12 cellular contexts compared by ENCODE assay signal in the genomic region with DNA sequence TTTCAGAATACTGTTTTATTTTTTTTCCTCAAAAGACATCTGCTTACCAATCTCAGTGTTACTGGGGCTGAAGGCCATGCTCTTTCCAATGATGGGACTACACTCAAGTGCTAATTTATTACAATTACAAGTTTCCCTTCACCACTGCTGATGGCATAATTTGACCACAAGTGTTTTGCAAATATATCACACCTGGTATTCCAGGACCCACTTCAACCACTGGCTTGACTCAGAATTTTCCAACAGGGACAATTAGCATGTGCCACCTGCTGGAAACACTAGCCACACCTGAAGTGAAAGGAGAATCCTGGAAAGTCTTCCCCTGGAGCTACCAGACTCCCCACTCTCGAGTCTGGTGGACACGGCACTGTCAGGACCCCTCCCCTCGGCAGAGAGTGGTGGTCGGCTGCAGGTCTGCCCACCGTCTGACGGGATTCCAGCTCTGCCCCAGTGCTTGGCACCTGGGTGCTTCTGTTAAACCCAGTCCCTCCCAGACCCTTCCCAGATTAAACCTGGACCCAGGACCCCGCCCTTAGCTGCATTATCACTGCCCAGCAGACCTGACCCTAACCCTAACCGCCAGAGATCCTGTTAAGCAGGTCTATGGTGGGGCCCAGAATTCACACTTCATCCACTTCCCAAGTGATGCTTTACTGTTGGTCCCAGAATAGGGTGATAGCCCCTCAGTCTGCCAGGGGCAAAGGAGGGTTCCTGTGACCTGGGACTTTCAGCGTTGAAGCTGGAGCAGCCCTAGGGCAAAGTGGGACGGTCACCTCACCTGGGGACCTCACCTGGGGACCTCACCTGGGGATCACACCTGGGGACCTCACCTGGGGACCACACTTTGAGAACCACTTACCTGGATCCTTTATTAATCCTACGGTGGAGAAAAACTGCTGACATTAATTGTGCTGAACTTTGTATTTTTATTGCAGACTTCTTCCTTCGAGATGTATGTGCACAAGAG. TPM values are rescaled to one million over a fixed set of nuclear protein-coding genes. Genes with fewer than 3 reads are reported as not detected.
DNase-seq lines count a peak whose midpoint lies in the region; ATAC-seq and TF ChIP-seq lines count a peak whose summit lies in the region.
"Had no signal": no experiment of that assay in that cellular context is flagged by ENCODE, and none has a peak within 500 bp of the region (broad histone marks: within the 10 kb centered on the region; RNA-seq: fewer than 3 reads in every experiment).

No MANE protein-coding gene starts in this region.

- POLR2A ChIA-PET in T-cell (lab: Charles Lee): interaction anchor here in 1 of 2 donors (2.1 kb wide), 1 partner anchor 12 kb away, joined by 4 read pairs; no protein-coding TSS in a partner anchor
- POLR2A ChIA-PET in naive thymus-derived CD4-positive, alpha-beta T cell (lab: Charles Lee): interaction anchor here (0.7 to 4.0 kb wide), 10 partner anchors 7 to 132 kb away, joined by 3 to 57 read pairs (median 4); a partner anchor contains a TSS

- no peak for TF ChIP-seq POLR2A in spleen (IDR thresholded peaks at IDR 0.05)

- TF ChIP-seq CTCF in WERI-Rb-1 (IDR thresholded peaks at IDR 0.05; ENCODE audit: low read depth, low read length): no peak
- no peak for TF ChIP-seq CTCF in spleen (IDR thresholded peaks at IDR 0.05 in 8 of 11, conservative IDR thresholded peaks at IDR 0.05 in 3 of 11)
- TF ChIP-seq CTCF in right atrium auricular region (IDR thresholded peaks at IDR 0.05): no peak

- H3K9me3 ChIP-seq in naive thymus-derived CD4-positive, alpha-beta T cell (ENCODE audit: control insufficient read depth in 2 of 3, low read length in 3 of 3): no peaks in the 10 kb centered on the region
- no peaks in the 10 kb centered on the region for H3K9me3 ChIP-seq in WERI-Rb-1 (ENCODE audit: severe bottlenecking)
- no peaks in the 10 kb centered on the region for H3K9me3 ChIP-seq in spleen
- no peaks in the 10 kb centered on the region for H3K9me3 ChIP-seq in right atrium auricular region
- H3K9me3 ChIP-seq: left lung had no signal

- intact Hi-C loops in naive thymus-derived CD4-positive, alpha-beta T cell (cut with micrococcal nuclease): no loop called here
- intact Hi-C loops in spleen (cut with DNase I; ENCODE audit: low total_unique reads): no loop called here

- peaks cover 76 to 84% of the 10 kb centered on the region in 2 donors for H3K4me1 ChIP-seq in naive thymus-derived CD4-positive, alpha-beta T cell (ENCODE audit: control insufficient read depth in 2 of 2, insufficient read depth in 2 of 2, low read length in 2 of 2)
- H3K4me1 ChIP-seq in spleen (peaks cover 0 to 80% (median 33%) of the 10 kb centered on the region in 6 donors), right atrium auricular region (no peaks in the 10 kb centered on the region)

- H3K27ac ChIP-seq in naive thymus-derived CD4-positive, alpha-beta T cell (ENCODE audit: low read depth, low read length): peak overlapping the region; percentile 92
- H3K27ac ChIP-seq in WERI-Rb-1: no peak overlapping the region
- H3K27ac ChIP-seq in spleen: peak overlapping the region in 3 of 8 donors; percentile 72 to 88 (median 78)
- no peak overlapping the region for H3K27ac ChIP-seq in right atrium auricular region
- H3K27ac ChIP-seq: left lung had no signal

- no peaks in the 10 kb centered on the region for H3K27me3 ChIP-seq in naive thymus-derived CD4-positive, alpha-beta T cell (ENCODE audit: control insufficient read depth in 2 of 2, insufficient read depth in 2 of 2, low read length in 2 of 2)
- H3K27me3 ChIP-seq in WERI-Rb-1 (ENCODE audit: insufficient read depth, low read depth, severe bottlenecking) (no peaks in the 10 kb centered on the region), spleen (replicated peaks in 1 of 7) (no peaks in the 10 kb centered on the region), right atrium auricular region (no peaks in the 10 kb centered on the region)
- H3K27me3 ChIP-seq: left lung had no signal

- peaks cover 69 to 92% (median 90%) of the 10 kb centered on the region in 3 donors for H3K4me1 Mint-ChIP-seq in T-cell
- peaks cover 71 to 93% (median 91%) of the 10 kb centered on the region in 7 donors for H3K4me1 Mint-ChIP-seq in naive thymus-derived CD4-positive, alpha-beta T cell

- WGBS in spleen, 5 donors: 85 to 94% (median 89%) methylated on average over 8 to 12 of the region's 12 CpGs

- peak overlapping the region; percentile 99 for H3K27ac Mint-ChIP-seq in T-cell
- peak overlapping the region; percentile 92 to 100 (median 100) for H3K27ac Mint-ChIP-seq in naive thymus-derived CD4-positive, alpha-beta T cell
- H3K27ac Mint-ChIP-seq: dendritic cell treated with granulocyte-macrophage colony-stimulating factor and Interleukin-4, amounts not matched to agents 40 ng/mL and 50 ng/mL, for 4 days had no signal

- peak; percentile 72 for DNase-seq in DMS153 treated with DMSO at 0.1 percent for 48 hours (lab: John Stamatoyannopoulos, UW; ENCODE audit: unreplicated experiment)
- DNase-seq in NCI-H128 (lab: John Stamatoyannopoulos, UW; ENCODE audit: unreplicated experiment): peak; percentile 29
- peak in 1 of 34 experiments; percentile 11 for DNase-seq in T-cell
- no peak for DNase-seq in naive thymus-derived CD4-positive, alpha-beta T cell
- DNase-seq in WERI-Rb-1: no peak
- DNase-seq in spleen: no peak
- no peak for DNase-seq in right atrium auricular region (ENCODE audit: low spot score)
- DNase-seq: activated effector memory CD4-positive, alpha-beta T cell treated with anti-CD3 and anti-CD28 coated beads, Interleukin-2, amount 50 U/mL, for 16 hours; left lung had no signal

- ATAC-seq in T-cell (replicated peaks in 1 of 4): no peak
- no peak for ATAC-seq in naive thymus-derived CD4-positive, alpha-beta T cell
- ATAC-seq: left lung had no signal

- peaks cover 4% of the 10 kb centered on the region for H3K36me3 Mint-ChIP-seq in T-cell
- H3K36me3 Mint-ChIP-seq in naive thymus-derived CD4-positive, alpha-beta T cell: peaks cover 0 to 21% (median 3%) of the 10 kb centered on the region in 5 donors

- H3K36me3 ChIP-seq in naive thymus-derived CD4-positive, alpha-beta T cell (ENCODE audit: control insufficient read depth in 2 of 3, insufficient read depth in 3 of 3, low read length in 3 of 3): no peaks in the 10 kb centered on the region
- no peaks in the 10 kb centered on the region for H3K36me3 ChIP-seq in WERI-Rb-1
- no peaks in the 10 kb centered on the region for H3K36me3 ChIP-seq in spleen
- H3K36me3 ChIP-seq in right atrium auricular region: no peaks in the 10 kb centered on the region
- H3K36me3 ChIP-seq: left lung had no signal

- peak overlapping the region; percentile 28 to 86 (median 68) for H3K4me3 Mint-ChIP-seq in T-cell
- H3K4me3 Mint-ChIP-seq in naive thymus-derived CD4-positive, alpha-beta T cell: peak overlapping the region; percentile 56 to 90 (median 78)
- H3K4me3 Mint-ChIP-seq: dendritic cell treated with granulocyte-macrophage colony-stimulating factor and Interleukin-4, amounts not matched to agents 40 ng/mL and 50 ng/mL, for 4 days had no signal

- peaks cover 0 to 1% of the 10 kb centered on the region in 2 donors for H3K27me3 Mint-ChIP-seq in T-cell
- peaks cover 0 to 18% (median 0%) of the 10 kb centered on the region in 5 donors for H3K27me3 Mint-ChIP-seq in naive thymus-derived CD4-positive, alpha-beta T cell

- CTCF ChIA-PET in T-cell (lab: Charles Lee): interaction anchor here in 1 of 2 donors (1.0 kb wide), 1 partner anchor 12 kb away, joined by 3 read pairs; no protein-coding TSS in a partner anchor
- CTCF ChIA-PET in naive thymus-derived CD4-positive, alpha-beta T cell (lab: Charles Lee): no interaction called here

- H3K9me3 Mint-ChIP-seq in T-cell: peaks cover 0 to 7% (median 6%) of the 10 kb centered on the region in 3 donors
- H3K9me3 Mint-ChIP-seq in naive thymus-derived CD4-positive, alpha-beta T cell: peaks cover 0 to 8% (median 2%) of the 10 kb centered on the region in 11 donors

- H3K4me3 ChIP-seq in naive thymus-derived CD4-positive, alpha-beta T cell (ENCODE audit: low read length): peak overlapping the region; percentile 39
- H3K4me3 ChIP-seq in WERI-Rb-1 (ENCODE audit: low read depth, low read length): no peak overlapping the region
- no peak overlapping the region for H3K4me3 ChIP-seq in spleen
- H3K4me3 ChIP-seq in right atrium auricular region: no peak overlapping the region
- H3K4me3 ChIP-seq: left lung had no signal

RNA-seq across cellular contexts. Expression of a gene that starts 17.6 kb away (rescaled TPM):
- total RNA-seq in T-cell: 100 to 1,000 TPM; 223 to 267 (median 238) TPM
- 100 to 1,000 TPM; 110 to 227 (median 199) TPM for total RNA-seq in naive thymus-derived CD4-positive, alpha-beta T cell
- 100 to 1,000 TPM; 109 to 195 TPM for polyA plus RNA-seq in naive thymus-derived CD4-positive, alpha-beta T cell
- 10 to 100 TPM; 35.9 to 52.8 (median 52.0) TPM for total RNA-seq in spleen
- 10 to 100 TPM; 11.7 to 17.2 (median 12.1) TPM for polyA plus RNA-seq in spleen
- 10 to 100 TPM; 10.2 to 13.2 TPM for total RNA-seq in right atrium auricular region

RNA-seq across cellular contexts. Expression of a gene that starts 29.0 kb away (rescaled TPM):
- total RNA-seq in T-cell: 1 to 10 TPM in 3 of 5 donors, under 1 TPM in 2; 0.92 to 4.5 (median 2.6) TPM
- 1 to 10 TPM in 1 of 5 experiments, under 1 TPM in 1, not detected in 3; 0.27 to 1.1 TPM for total RNA-seq in naive thymus-derived CD4-positive, alpha-beta T cell
- under 1 TPM in 1 of 2 donors, not detected in 1; 0.33 TPM for polyA plus RNA-seq in naive thymus-derived CD4-positive, alpha-beta T cell
- total RNA-seq in spleen: not detected
- polyA plus RNA-seq in spleen: under 1 TPM in 1 of 3 donors, not detected in 2; 0.05 TPM
- total RNA-seq in right atrium auricular region: not detected
- total RNA-seq: frontal cortex, MCF 10A had no signal

Comparison
In these comparisons a context has a peak if more than half of its experiments do, and no peak if none do; other contexts are left out.
1. DNase-seq: peak in DMS153 treated with DMSO at 0.1 percent for 48 hours (single experiment) and NCI-H128 (single experiment); none in naive thymus-derived CD4-positive, alpha-beta T cell (0 of 9), WERI-Rb-1 (single experiment), spleen (single experiment) and right atrium auricular region (single experiment).